In the genomic region with DNA sequence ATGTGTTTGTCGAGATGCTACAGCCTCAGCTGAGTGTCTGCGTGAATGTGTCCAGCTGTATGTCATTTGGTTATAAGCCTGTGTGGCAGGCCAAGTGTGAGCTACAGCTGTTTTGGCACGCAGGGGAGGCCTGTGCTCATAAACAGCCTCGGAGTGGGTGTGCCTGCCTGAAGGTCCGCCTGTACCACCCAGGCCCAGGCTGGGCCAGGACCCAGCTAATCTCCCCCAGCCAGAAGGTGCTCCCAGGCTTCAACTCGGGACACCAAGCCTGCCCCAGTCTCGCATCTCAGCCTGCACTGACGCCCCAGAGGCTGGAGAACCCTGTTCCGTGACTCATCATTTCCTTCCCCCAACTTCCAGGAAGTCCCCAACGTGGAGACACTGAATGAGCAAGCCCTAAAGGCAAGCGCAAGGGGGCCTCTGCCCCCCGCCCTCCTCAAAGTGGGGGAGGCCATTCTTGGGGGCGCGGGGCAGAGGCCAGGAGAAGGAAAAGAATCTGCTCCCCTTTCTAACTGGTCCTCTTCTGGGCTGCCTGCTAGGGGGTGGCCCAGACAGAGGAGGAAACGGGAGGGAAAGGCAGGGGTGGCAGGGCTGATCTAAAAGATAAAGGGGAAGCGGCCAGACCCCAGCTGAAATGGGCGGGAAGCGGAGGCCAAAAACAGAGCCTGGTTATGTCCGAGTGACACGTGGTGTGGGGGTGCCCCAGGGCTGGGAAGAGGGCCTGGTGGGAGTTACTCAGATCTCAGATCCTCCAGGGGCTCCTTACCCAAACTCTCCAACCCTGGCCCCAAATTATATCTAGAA, we compare ENCODE assay signal across 8 cellular contexts. TPM values are rescaled to one million over a fixed set of nuclear protein-coding genes. Genes with fewer than 3 reads are reported as not detected.
DNase-seq lines count a peak whose midpoint lies in the region; ATAC-seq, FAIRE-seq and TF ChIP-seq lines count a peak whose summit lies in the region.

No MANE protein-coding gene starts in this region.

- H3K4me3 ChIP-seq in astrocyte of the cerebellum (ENCODE audit: low read depth, low read length), result peak overlapping the region; percentile 57
- peak overlapping the region; percentile 85 for H3K4me3 ChIP-seq in iPS-18a (ENCODE audit: low read length)
- peak overlapping the region; percentile 56 to 92 for H3K4me3 ChIP-seq in small intestine (ENCODE audit: low read depth in 1 of 2, low read length in 2 of 2)

- H3K4me1 ChIP-seq in iPS-18a (ENCODE audit: control insufficient read depth, low read depth, low read length), result peaks cover 12% of the 10 kb centered on the region
- H3K4me1 ChIP-seq in small intestine (ENCODE audit: control insufficient read depth in 2 of 2, insufficient read depth in 1 of 2, low read depth in 1 of 2, low read length in 1 of 2), result peaks cover 0 to 2% of the 10 kb centered on the region in 2 donors

- H3K27me3 ChIP-seq in iPS-18a (ENCODE audit: control insufficient read depth, insufficient read depth, low read length) (peaks cover 3% of the 10 kb centered on the region), small intestine (ENCODE audit: control insufficient read depth in 2 of 2, insufficient read depth in 2 of 2, low read length in 2 of 2) (no peaks in the 10 kb centered on the region)

- WGBS in small intestine, 3 donors, result 8 to 21% (median 9%) methylated on average over 18 to 20 of the region's 20 CpGs

- in situ Hi-C loops in astrocyte of the cerebellum (cut with HindIII; ENCODE audit: low sequenced_read_pairs), result loop anchor here (5.0 kb wide), 1 partner anchor 41 kb away; no protein-coding TSS in a partner anchor

- H3K9ac ChIP-seq in iPS-18a (ENCODE audit: low read length), result peak overlapping the region; percentile 98

- no peaks in the 10 kb centered on the region for H3K9me3 ChIP-seq in iPS-18a (ENCODE audit: control insufficient read depth, low read depth, low read length)
- H3K9me3 ChIP-seq in small intestine (ENCODE audit: control insufficient read depth, low read depth), result no peaks in the 10 kb centered on the region

- no peak for ATAC-seq in HG02981 (IDR thresholded peaks at IDR 0.05; ENCODE audit: unreplicated experiment)

- peak overlapping the region; percentile 69 for H3K27ac ChIP-seq in iPS-18a (ENCODE audit: low read length)
- peak overlapping the region; percentile 2 to 85 for H3K27ac ChIP-seq in small intestine (ENCODE audit: low read depth in 1 of 2, low read length in 1 of 2)

- no peak for TF ChIP-seq CTCF in astrocyte of the cerebellum (IDR thresholded peaks at IDR 0.05; ENCODE audit: low read depth, low read length, missing control alignments)

- H3K36me3 ChIP-seq in iPS-18a (ENCODE audit: control insufficient read depth, low read depth, low read length) (peaks cover 30% of the 10 kb centered on the region), small intestine (ENCODE audit: control insufficient read depth in 2 of 2, insufficient read depth in 2 of 2, low read length in 2 of 2) (peaks cover 0 to 10% of the 10 kb centered on the region in 2 donors)

- no peak for FAIRE-seq in small intestine (lab: Jason Lieb, UNC)

- DNase-seq in NCI-H524 (lab: John Stamatoyannopoulos, UW) (peak; percentile 47 to 70), NCI-H524 treated with DMSO at 0.1 percent for 48 hours (lab: John Stamatoyannopoulos, UW) (no peak), M059J (ENCODE audit: low read depth) (peak; percentile 94), T1000 (lab: John Stamatoyannopoulos, UW) (peak; percentile 44), astrocyte of the cerebellum (ENCODE audit: low read depth) (no peak), small intestine (peak; percentile 85)

RNA-seq across cellular contexts. Expression of a gene that starts 2.0 kb away (rescaled TPM):
- total RNA-seq in M059J (2014; rRNA removed; shearing (Covaris generic)), result 89.0 and 173 TPM in 2 replicates
- polyA plus RNA-seq in small intestine, result 100 to 1,000 TPM in 1 of 3 donors, 1 to 10 TPM in 2; 1.6 to 159 (median 7.0) TPM

RNA-seq across cellular contexts. Expression of a gene that starts 40.2 kb away (rescaled TPM):
- total RNA-seq in M059J (2014; rRNA removed; shearing (Covaris generic)), result 44.7 and 78.1 TPM in 2 replicates
- polyA plus RNA-seq in small intestine, result 10 to 100 TPM; 44.6 to 51.6 (median 50.5) TPM

RNA-seq across cellular contexts. Expression of a gene that starts 40.6 kb away (rescaled TPM):
- 13.1 and 28.4 TPM in 2 replicates for total RNA-seq in M059J (2014; rRNA removed; shearing (Covaris generic))
- polyA plus RNA-seq in small intestine, result 1 to 10 TPM; 7.0 to 9.3 (median 8.3) TPM

Comparison
In these comparisons a context has a peak if more than half of its experiments do, and no peak if none do; other contexts are left out.
1. DNase-seq: peak in NCI-H524 (2 of 2), M059J (single experiment), T1000 (single experiment) and small intestine (single experiment); none in NCI-H524 treated with DMSO at 0.1 percent for 48 hours (single experiment) and astrocyte of the cerebellum (single experiment).
2. Peak in every context shown above with its lines, with median percentiles within 50 percentile points of each other: H3K4me3 ChIP-seq.